16 cellular contexts compared by ENCODE assay signal in genomic region chr5:134917070-134917831, GRCh38. TPM values are rescaled to one million over a fixed set of nuclear protein-coding genes. Genes with fewer than 3 reads are reported as not detected.
A peak's percentile ranks its signal among the peaks of the same experiment; 100 is the strongest.
DNase-seq lines count a peak whose midpoint lies in the region; ATAC-seq, FAIRE-seq and TF ChIP-seq lines count a peak whose summit lies in the region.
"Had no signal": no experiment of that assay in that cellular context is flagged by ENCODE, and none has a peak within 500 bp of the region (broad histone marks: within the 10 kb centered on the region; RNA-seq: fewer than 3 reads in every experiment).

No MANE protein-coding gene starts in this region.

- no peak overlapping the region for H3K9ac ChIP-seq in PC-3 (ENCODE audit: low read length)

- TF ChIP-seq CTCF in MCF 10A (IDR thresholded peaks at IDR 0.05; ENCODE audit: unreplicated experiment) = peak; percentile 33
- TF ChIP-seq CTCF in breast epithelium (IDR thresholded peaks at IDR 0.05) = no peak
- TF ChIP-seq CTCF in PC-3 (conservative IDR thresholded peaks at IDR 0.05; ENCODE audit: low read depth, low read length) = peak; percentile 60

- H3F3A ChIP-seq in PC-3 (ENCODE audit: low read length, unreplicated experiment) = no peaks in the 10 kb centered on the region

- no peaks in the 10 kb centered on the region for H3K4me1 Mint-ChIP-seq in MCF 10A (ENCODE audit: insufficient read depth, unreplicated experiment)

- H3K27me3 ChIP-seq in breast epithelium (no peaks in the 10 kb centered on the region), PC-3 (ENCODE audit: low read length) (no peaks in the 10 kb centered on the region)

- peaks cover 19% of the 10 kb centered on the region for H3K36me3 Mint-ChIP-seq in MCF 10A (ENCODE audit: insufficient read depth, unreplicated experiment)

- no peak for TF ChIP-seq POLR2A in breast epithelium (IDR thresholded peaks at IDR 0.05)

- POLR2A ChIA-PET in MCF 10A (lab: Yijun Ruan, JAX) = interaction anchor here (0.6 to 1.5 kb wide), 4 partner anchors 10 to 427 kb away, joined by 3 read pairs; partner anchors contain the start of gene TXNDC15
- POLR2A ChIA-PET in PC-3 (lab: Charles Lee; ENCODE audit: unreplicated experiment) = no interaction called here

- H3K4me1 ChIP-seq in breast epithelium (no peaks in the 10 kb centered on the region), PC-3 (ENCODE audit: insufficient read depth, low read length) (no peaks in the 10 kb centered on the region)

- no peaks in the 10 kb centered on the region for H3K79me2 ChIP-seq in PC-3 (ENCODE audit: low read length)

- no peak; the same call in 1 of the 2 replicates for ATAC-seq in PC-3

- H3K36me3 ChIP-seq in breast epithelium (no peaks in the 10 kb centered on the region), PC-3 (ENCODE audit: low read depth, low read length) (peaks cover 9% of the 10 kb centered on the region)

- H3K4me2 ChIP-seq in PC-3 (ENCODE audit: low read length) = no peak overlapping the region

- no TSS peak for BruUV-seq in MCF 10A (replicated peaks; lab: Mats Ljungman, UMichigan)
- BruUV-seq in PC-3 (replicated peaks; lab: Mats Ljungman, UMichigan) = no TSS peak

- intact Hi-C loops in MCF 10A (cut with micrococcal nuclease) = loop anchor here (1.0 kb wide), 1 partner anchor 274 kb away; no protein-coding TSS in a partner anchor
- intact Hi-C loops in breast epithelium (cut with DNase I; ENCODE audit: low total_unique reads) = no loop called here
- intact Hi-C loops in PC-3 (cut with micrococcal nuclease) = no loop called here

- H2AFZ ChIP-seq in PC-3 (ENCODE audit: low read length) = no peak overlapping the region

- DNase-seq in MCF 10A (ENCODE audit: unreplicated experiment) (no peak), breast epithelium (ENCODE audit: low spot score in 2 of 2) (no peak), PC-3 (peak; percentile 11), germinal center (ENCODE audit: low spot score) (peak; percentile 20), urothelium cell line (ENCODE audit: low spot score) (peak; percentile 4), NCI-H446 (lab: John Stamatoyannopoulos, UW) (no peak), NOMO-1 treated with dmso at 0.1 percent for 144 hours (lab: John Stamatoyannopoulos, UW; ENCODE audit: unreplicated experiment) (no peak), islet precursor cell (no peak)
- DNase-seq: activated effector memory CD4-positive, alpha-beta T cell treated with Interleukin-2 at 50 U/mL for 16 hours; AML-193; NCI-H774; stimulated activated naive CD4-positive, alpha-beta T cell had no signal

- H3K4me3 Mint-ChIP-seq in MCF 10A (ENCODE audit: unreplicated experiment) = no peak overlapping the region
- H3K4me3 Mint-ChIP-seq: dendritic cell treated with granulocyte-macrophage colony-stimulating factor and Interleukin-4, amounts not matched to agents 40 ng/mL and 50 ng/mL, for 4 days had no signal

- H3K27me3 Mint-ChIP-seq in MCF 10A (ENCODE audit: insufficient read depth, unreplicated experiment) = no peaks in the 10 kb centered on the region
- H3K27me3 Mint-ChIP-seq: dendritic cell treated with granulocyte-macrophage colony-stimulating factor and Interleukin-4, amounts not matched to agents 40 ng/mL and 50 ng/mL, for 4 days had no signal

- H3K4me3 ChIP-seq in breast epithelium (no peak overlapping the region), PC-3 (ENCODE audit: low read length) (no peak overlapping the region)

- no peak for FAIRE-seq in urothelium cell line (lab: Jason Lieb, UNC)
- FAIRE-seq: GM12892, TTC549 had no signal

- H4K20me1 ChIP-seq in PC-3 (ENCODE audit: low read length) = no peaks in the 10 kb centered on the region

- no peaks in the 10 kb centered on the region for H3K9me3 Mint-ChIP-seq in MCF 10A (ENCODE audit: unreplicated experiment)
- H3K9me3 Mint-ChIP-seq: dendritic cell treated with granulocyte-macrophage colony-stimulating factor and Interleukin-4, amounts not matched to agents 40 ng/mL and 50 ng/mL, for 4 days had no signal

- CTCF ChIA-PET in MCF 10A (lab: Yijun Ruan, JAX) (interaction anchor here (0.5 to 6.5 kb wide), 32 partner anchors 9 to 848 kb away, joined by 3 to 53 read pairs (median 4); partner anchors contain the start of gene PCBD2), PC-3 (lab: Charles Lee) (interaction anchor here (0.6 kb wide), 2 partner anchors 229 to 274 kb away, joined by 3 read pairs; no protein-coding TSS in a partner anchor)

- H3K27ac ChIP-seq in breast epithelium (no peak overlapping the region), PC-3 (ENCODE audit: low read length) (no peak overlapping the region)

- H3K9me2 ChIP-seq in PC-3 (replicated peaks; ENCODE audit: low read length) = no peaks in the 10 kb centered on the region

- H3K9me3 ChIP-seq in breast epithelium (no peaks in the 10 kb centered on the region), PC-3 (ENCODE audit: low read length) (no peaks in the 10 kb centered on the region)

- no peak overlapping the region for H3K27ac Mint-ChIP-seq in MCF 10A (ENCODE audit: low read depth, unreplicated experiment)
- H3K27ac Mint-ChIP-seq: dendritic cell treated with granulocyte-macrophage colony-stimulating factor and Interleukin-4, amounts not matched to agents 40 ng/mL and 50 ng/mL, for 4 days had no signal

RNA-seq across cellular contexts. Expression of gene PCBD2, which starts 12.3 kb away (rescaled TPM):
- 27.3 and 34.5 TPM in 2 replicates for total RNA-seq in MCF 10A (2022)
- 10 to 100 TPM in 1 of 3 donors, 1 to 10 TPM in 2; 6.9 to 11.0 (median 8.8) TPM for total RNA-seq in breast epithelium
- 5.4 and 7.0 TPM in 2 replicates for total RNA-seq in PC-3 (2014; rRNA removed)

RNA-seq across cellular contexts. Expression of gene TXNDC15, which starts 43.1 kb away (rescaled TPM):
- 57.0 and 66.0 TPM in 2 replicates for total RNA-seq in MCF 10A (2022)
- 10 to 100 TPM; 68.0 to 80.0 (median 74.9) TPM for total RNA-seq in breast epithelium
- 42.6 and 46.4 TPM in 2 replicates for total RNA-seq in PC-3 (2014; rRNA removed)

RNA-seq across cellular contexts. Expression of gene CATSPER3, which starts 50.5 kb away (rescaled TPM):
- 0.91 and 1.9 TPM in 2 replicates for total RNA-seq in MCF 10A (2022)
- under 1 TPM in 2 of 3 donors, not detected in 1; 0.32 to 0.44 TPM for total RNA-seq in breast epithelium
- total RNA-seq in PC-3 (2014; rRNA removed) = 0.40 TPM in 1 of 2 replicates, not detected in the other
- total RNA-seq: myocyte had no signal

Comparison
In these comparisons a context has a peak if more than half of its experiments do, and no peak if none do; other contexts are left out.
1. CTCF ChIP-seq: peak in MCF 10A (single experiment) and PC-3 (single experiment); none in breast epithelium (0 of 3).
2. DNase-seq: peak in PC-3 (single experiment), germinal center (single experiment) and urothelium cell line (single experiment); none in MCF 10A (single experiment), breast epithelium (0 of 2), NCI-H446 (0 of 2), NOMO-1 treated with dmso at 0.1 percent for 144 hours (single experiment) and islet precursor cell (single experiment).